36 cellular contexts compared by ENCODE assay signal in the genomic region with DNA sequence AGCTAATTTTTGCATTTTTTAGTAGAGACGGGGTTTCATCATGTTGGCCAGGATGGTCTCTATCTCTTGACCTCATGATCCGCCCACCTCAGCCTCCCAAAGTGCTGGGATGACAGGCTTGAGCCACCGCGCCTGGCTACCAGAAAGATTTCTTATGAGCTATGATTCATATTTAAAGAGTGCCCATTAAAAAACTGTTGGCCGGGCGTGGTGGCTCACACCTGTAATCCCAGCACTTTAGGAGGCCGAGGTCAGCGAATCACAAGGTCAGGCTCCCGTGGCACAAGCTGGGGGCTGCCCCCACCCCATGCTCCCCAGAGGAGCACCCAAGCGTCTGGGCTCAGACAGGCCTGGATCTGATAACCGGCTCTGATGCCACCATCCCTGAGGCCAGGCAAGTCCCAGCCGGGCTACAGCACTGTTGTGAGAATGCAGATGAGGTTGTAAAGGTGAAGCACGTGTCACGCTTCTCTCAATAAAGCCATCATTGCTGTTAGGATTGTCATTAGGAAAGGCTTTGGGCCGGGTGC. TPM values are rescaled to one million over a fixed set of nuclear protein-coding genes. Genes with fewer than 3 reads are reported as not detected.
"Had no signal": no experiment of that assay in that cellular context is flagged by ENCODE, and none has a peak within 500 bp of the region (broad histone marks: within the 10 kb centered on the region; RNA-seq: fewer than 3 reads in every experiment).

No MANE protein-coding gene starts in this region.

- H3K27me3 Mint-ChIP-seq: naive B cell; progenitor cell of endocrine pancreas; stimulated activated naive CD8-positive, alpha-beta T cell treated with anti-CD3 and anti-CD28 coated beads, Interleukin-15, Interleukin-2, amounts not matched to agents 100 ng/mL and 50 ng/mL, for 24 hours had no signal

- ATAC-seq: heart right ventricle; left cardiac atrium; left lung; lower lobe of right lung; natural killer cell; right cardiac atrium; sciatic nerve; stimulated activated effector memory CD8-positive, alpha-beta T cell treated with anti-CD3 and anti-CD28 coated beads, Interleukin-12 subunit alpha, Interleukin-12 subunit beta, amount 100 ng/mL, for 72 hours; upper lobe of right lung had no signal

- H3K9ac ChIP-seq: neural progenitor cell, parathyroid adenoma had no signal

- H2AFZ ChIP-seq: hepatocyte, neural progenitor cell, parathyroid adenoma had no signal

- H3K4me3 Mint-ChIP-seq: naive B cell; natural killer cell; nephron progenitor cell; neural progenitor cell; stimulated activated effector memory CD8-positive, alpha-beta T cell treated with anti-CD3 and anti-CD28 coated beads, Interleukin-12 subunit alpha, Interleukin-12 subunit beta, amount 100 ng/mL, for 72 hours; stimulated activated naive CD8-positive, alpha-beta T cell treated with anti-CD3 and anti-CD28 coated beads, Interleukin-15, Interleukin-2, amounts not matched to agents 100 ng/mL and 50 ng/mL, for 24 hours had no signal

- H3K4me2 ChIP-seq: hepatocyte, neural progenitor cell had no signal

- H3K79me2 ChIP-seq: hepatocyte had no signal

- H3K27ac Mint-ChIP-seq: naive B cell; natural killer cell; nephron progenitor cell; neural progenitor cell; stimulated activated effector memory CD8-positive, alpha-beta T cell treated with anti-CD3 and anti-CD28 coated beads, Interleukin-12 subunit alpha, Interleukin-12 subunit beta, amount 100 ng/mL, for 72 hours; stimulated activated naive CD8-positive, alpha-beta T cell treated with anti-CD3 and anti-CD28 coated beads, Interleukin-15, Interleukin-2, amounts not matched to agents 100 ng/mL and 50 ng/mL, for 24 hours had no signal

- H3K9me3 Mint-ChIP-seq: naive B cell; natural killer cell; nephron progenitor cell; neural progenitor cell; stimulated activated effector memory CD8-positive, alpha-beta T cell treated with anti-CD3 and anti-CD28 coated beads, Interleukin-12 subunit alpha, Interleukin-12 subunit beta, amount 100 ng/mL, for 72 hours; stimulated activated naive CD8-positive, alpha-beta T cell treated with anti-CD3 and anti-CD28 coated beads, Interleukin-15, Interleukin-2, amounts not matched to agents 100 ng/mL and 50 ng/mL, for 24 hours had no signal

- H3K27me3 ChIP-seq: heart right ventricle, hepatocyte, left lung, neural progenitor cell, neutrophil, spleen, suprapubic skin, tibial artery, upper lobe of right lung had no signal

- DNase-seq: heart right ventricle; islet precursor cell; kidney glomerular epithelial cell; left cardiac atrium; lower lobe of right lung; mammary epithelial cell; mesenchymal stem cell; naive B cell; natural killer cell; nephron progenitor cell; occipital lobe; small intestine; spleen; stimulated activated CD4-positive, alpha-beta T cell treated with anti-CD3 and anti-CD28 coated beads, Interleukin-4, amount 100 ng/mL, for 24 hours; stimulated activated naive CD4-positive, alpha-beta T cell; tibial artery; trophoblast cell; upper lobe of right lung had no signal

- H3K27ac ChIP-seq: heart right ventricle, hepatocyte, left lung, lower lobe of right lung, neural progenitor cell, neutrophil, spleen, suprapubic skin, thoracic aorta, tibial artery, upper lobe of right lung had no signal

- H3K4me3 ChIP-seq: heart right ventricle, hepatocyte, left lung, lower lobe of right lung, neural progenitor cell, spleen, suprapubic skin, thoracic aorta, tibial artery, upper lobe of right lung had no signal

- FAIRE-seq: small intestine, urothelium cell line had no signal

- H3K4me1 Mint-ChIP-seq: natural killer cell; neural progenitor cell; stimulated activated effector memory CD8-positive, alpha-beta T cell treated with anti-CD3 and anti-CD28 coated beads, Interleukin-12 subunit alpha, Interleukin-12 subunit beta, amount 100 ng/mL, for 72 hours had no signal

- H3K4me1 ChIP-seq: heart right ventricle, left lung, lower lobe of right lung, neural progenitor cell, spleen, suprapubic skin, upper lobe of right lung had no signal

- H3K9me3 ChIP-seq: heart right ventricle, left lung, lower lobe of right lung, neutrophil, spleen, suprapubic skin, thoracic aorta, tibial artery, upper lobe of right lung had no signal

RNA-seq across cellular contexts. Expression of a gene that starts 13.9 kb away (rescaled TPM):
- total RNA-seq: heart right ventricle, hepatocyte, left cardiac atrium, lower lobe of right lung, mammary epithelial cell, natural killer cell, occipital lobe, osteocyte, progenitor cell of endocrine pancreas, pulmonary artery endothelial cell, renal cortical epithelial cell, right cardiac atrium, sciatic nerve, spleen, subcutaneous adipose tissue, suprapubic skin, thoracic aorta, upper lobe of right lung had no signal
- polyA plus RNA-seq: liver, mammary epithelial cell had no signal

RNA-seq across cellular contexts. Expression of a gene that starts 56.3 kb away (rescaled TPM):
- total RNA-seq: liver, natural killer cell, progenitor cell of endocrine pancreas, pulmonary artery endothelial cell, sciatic nerve, suprapubic skin, thoracic aorta had no signal
- polyA plus RNA-seq: hepatocyte, liver had no signal
